Comparison of ENCODE assay signal across 34 cellular contexts in genomic region chr16:53711390-53711789, GRCh38.
"Had no signal": no experiment of that assay in that cellular context is flagged by ENCODE, and none has a peak within 500 bp of the region (broad histone marks: within the 10 kb centered on the region; RNA-seq: fewer than 3 reads in every experiment).

No MANE protein-coding gene starts in this region.

- H3K36me3 ChIP-seq: esophagus muscularis mucosa, gastrocnemius medialis, heart left ventricle, WERI-Rb-1 had no signal

- DNase-seq: activated B cell treated with CpG ODN at 0.5 μM for 24 hours; activated CD4-positive, alpha-beta memory T cell treated with anti-CD3 and anti-CD28 coated beads, Interleukin-2, amount 10 ng/mL, durations not matched to agents 7 days and 5 days; activated CD4-positive, alpha-beta T cell treated with anti-CD3 and anti-CD28 coated beads, Interleukin-2, amount 10 ng/mL, durations not matched to agents 24 days and 14 days; activated CD4-positive, alpha-beta T cell treated with anti-CD3 and anti-CD28 coated beads, Interleukin-2, amount 50 U/mL, for 4 hours; activated CD8-positive, alpha-beta memory T cell treated with anti-CD3 and anti-CD28 coated beads, Interleukin-2, amount 50 U/mL, for 48 hours; activated effector memory CD4-positive, alpha-beta T cell treated with Interleukin-2 at 50 U/mL for 16 hours; activated gamma-delta T cell treated with Interleukin-2 at 50 U/mL for 16 hours; activated naive CD4-positive, alpha-beta T cell treated with anti-CD3 and anti-CD28 coated beads, Interleukin-2, amount 50 U/mL, for 16 hours; activated naive CD4-positive, alpha-beta T cell treated with Interleukin-2 at 50 U/mL for 16 hours; activated T-cell treated with anti-CD3 and anti-CD28 coated beads for 4 hours; activated T-cell treated with anti-CD3 and anti-CD28 coated beads, Interleukin-2, amount 50 U/mL, for 24 hours; activated T-cell treated with anti-CD3 and anti-CD28 coated beads, Interleukin-2, amount 50 U/mL, for 72 hours; amygdala; aorta; body of pancreas; caudate nucleus; dorsolateral prefrontal cortex; effector memory CD4-positive, alpha-beta T cell; endodermal cell; erythroblast; foreskin keratinocyte; gastrocnemius medialis; glutamatergic neuron; heart left ventricle; SW 1271; T-cell; T-helper 9 cell; WERI-Rb-1 had no signal

- H3K27ac ChIP-seq: body of pancreas, coronary artery, dorsolateral prefrontal cortex, esophagus muscularis mucosa, foreskin keratinocyte, gastrocnemius medialis, WERI-Rb-1 had no signal

- H3K27me3 Mint-ChIP-seq: activated B cell treated with CpG ODN at 0.5 μM for 24 hours; activated CD4-positive, alpha-beta memory T cell treated with anti-CD3 and anti-CD28 coated beads, Interleukin-2, amount 10 ng/mL, durations not matched to agents 7 days and 5 days; activated CD4-positive, alpha-beta T cell treated with anti-CD3 and anti-CD28 coated beads, Interleukin-2, amount 10 ng/mL, durations not matched to agents 24 days and 14 days; activated naive CD8-positive, alpha-beta T cell; activated T-cell treated with anti-CD3 and anti-CD28 coated beads, Interleukin-2, amount 50 U/mL, for 24 hours; dendritic cell treated with granulocyte-macrophage colony-stimulating factor and Interleukin-4, amounts not matched to agents 40 ng/mL and 50 ng/mL, for 4 days; T-cell had no signal

- H3K9me3 ChIP-seq: body of pancreas, esophagus muscularis mucosa, gastrocnemius medialis, heart left ventricle had no signal

- H3K27ac Mint-ChIP-seq: activated B cell treated with CpG ODN at 0.5 μM for 24 hours; activated CD4-positive, alpha-beta memory T cell treated with anti-CD3 and anti-CD28 coated beads, Interleukin-2, amount 10 ng/mL, durations not matched to agents 7 days and 5 days; activated CD4-positive, alpha-beta T cell treated with anti-CD3 and anti-CD28 coated beads, Interleukin-2, amount 10 ng/mL, durations not matched to agents 24 days and 14 days; activated naive CD8-positive, alpha-beta T cell; activated T-cell treated with anti-CD3 and anti-CD28 coated beads, Interleukin-2, amount 50 U/mL, for 24 hours; activated T-cell treated with anti-CD3 and anti-CD28 coated beads, Interleukin-2, amount 50 U/mL, for 72 hours; dendritic cell treated with granulocyte-macrophage colony-stimulating factor and Interleukin-4, amounts not matched to agents 40 ng/mL and 50 ng/mL, for 4 days; endodermal cell; T-cell; T-helper 1 cell treated with Interleukin-12 subunit alpha and Interleukin-12 subunit beta and Interleukin-4 antibody, amounts not matched to agents 30 μg/mL and 1 μg/mL, for 36 hours had no signal

- H3K9me3 Mint-ChIP-seq: activated B cell treated with CpG ODN at 0.5 μM for 24 hours; activated CD4-positive, alpha-beta memory T cell treated with anti-CD3 and anti-CD28 coated beads, Interleukin-2, amount 10 ng/mL, durations not matched to agents 7 days and 5 days; activated CD4-positive, alpha-beta T cell treated with anti-CD3 and anti-CD28 coated beads, Interleukin-2, amount 10 ng/mL, durations not matched to agents 24 days and 14 days; activated T-cell treated with anti-CD3 and anti-CD28 coated beads, Interleukin-2, amount 50 U/mL, for 24 hours; dendritic cell treated with granulocyte-macrophage colony-stimulating factor and Interleukin-4, amounts not matched to agents 40 ng/mL and 50 ng/mL, for 4 days; endodermal cell; T-cell; T-helper 1 cell treated with Interleukin-12 subunit alpha and Interleukin-12 subunit beta and Interleukin-4 antibody, amounts not matched to agents 30 μg/mL and 1 μg/mL, for 36 hours had no signal

- ATAC-seq: activated CD4-positive, CD25-positive, alpha-beta regulatory T cell treated with anti-CD3 and anti-CD28 coated beads, Interleukin-2, amount 50 U/mL, for 24 hours; activated T-cell treated with anti-CD3 and anti-CD28 coated beads, Interleukin-2, amount 50 U/mL, for 72 hours; body of pancreas; foreskin keratinocyte; gastrocnemius medialis; T-cell had no signal

- H3K27me3 ChIP-seq: body of pancreas, dorsolateral prefrontal cortex, esophagus muscularis mucosa, foreskin keratinocyte, gastrocnemius medialis, heart left ventricle had no signal

- H3K4me3 ChIP-seq: body of pancreas, coronary artery, dorsolateral prefrontal cortex, esophagus muscularis mucosa, gastrocnemius medialis, heart left ventricle had no signal

- H3K4me3 Mint-ChIP-seq: activated B cell treated with CpG ODN at 0.5 μM for 24 hours; activated CD4-positive, alpha-beta memory T cell treated with anti-CD3 and anti-CD28 coated beads, Interleukin-2, amount 10 ng/mL, durations not matched to agents 7 days and 5 days; activated CD4-positive, alpha-beta T cell treated with anti-CD3 and anti-CD28 coated beads, Interleukin-2, amount 10 ng/mL, durations not matched to agents 24 days and 14 days; activated naive CD8-positive, alpha-beta T cell; activated T-cell treated with anti-CD3 and anti-CD28 coated beads, Interleukin-2, amount 50 U/mL, for 24 hours; activated T-cell treated with anti-CD3 and anti-CD28 coated beads, Interleukin-2, amount 50 U/mL, for 72 hours; dendritic cell treated with granulocyte-macrophage colony-stimulating factor and Interleukin-4, amounts not matched to agents 40 ng/mL and 50 ng/mL, for 4 days; endodermal cell; T-cell; T-helper 1 cell treated with Interleukin-12 subunit alpha and Interleukin-12 subunit beta and Interleukin-4 antibody, amounts not matched to agents 30 μg/mL and 1 μg/mL, for 36 hours had no signal
